ENCODE assay signal across 11 cellular contexts in genomic region chr5:140802381-140802780, GRCh38. TPM values are rescaled to one million over a fixed set of nuclear protein-coding genes. Genes with fewer than 3 reads are reported as not detected.
"Had no signal": no experiment of that assay in that cellular context is flagged by ENCODE, and none has a peak within 500 bp of the region (broad histone marks: within the 10 kb centered on the region; RNA-seq: fewer than 3 reads in every experiment).

No MANE protein-coding gene starts in this region.

RNA-seq across cellular contexts. Expression of gene PCDHA3, which starts 1.5 kb away (rescaled TPM):
- total RNA-seq: activated B cell treated with CpG ODN at 0.5 μM for 24 hours; activated CD4-positive, alpha-beta memory T cell treated with anti-CD3 and anti-CD28 coated beads for 36 hours; activated CD4-positive, alpha-beta T cell treated with anti-CD3 and anti-CD28 coated beads, Interleukin-2, amount 10 ng/mL, durations not matched to agents 24 days and 14 days; activated CD8-positive, alpha-beta memory T cell treated with anti-CD3 and anti-CD28 coated beads for 36 hours; activated CD8-positive, alpha-beta T cell treated with anti-CD3 and anti-CD28 coated beads for 36 hours; activated naive CD4-positive, alpha-beta T cell treated with anti-CD3 and anti-CD28 coated beads, Interleukin-2, amount 50 U/mL, for 72 hours; activated naive CD8-positive, alpha-beta T cell treated with anti-CD3 and anti-CD28 coated beads for 36 hours; activated T-helper 2 cell treated with anti-CD3 and anti-CD28 coated beads, Interferon-gamma antibody, Interleukin-2, Interleukin-4, amounts not matched to agents 10 μg/mL and 5 μg/mL and 100 μg/mL, durations not matched to agents 14 hours and 24 hours and 36 hours; ascending aorta; bronchial epithelial cell had no signal

RNA-seq across cellular contexts. Expression of gene PCDHA4, which starts 4.5 kb away (rescaled TPM):
- total RNA-seq: activated B cell treated with CpG ODN at 0.5 μM for 24 hours; activated CD4-positive, alpha-beta memory T cell treated with anti-CD3 and anti-CD28 coated beads for 36 hours; activated CD4-positive, alpha-beta T cell treated with anti-CD3 and anti-CD28 coated beads, Interleukin-2, amount 10 ng/mL, durations not matched to agents 24 days and 14 days; activated CD8-positive, alpha-beta memory T cell treated with anti-CD3 and anti-CD28 coated beads for 36 hours; activated CD8-positive, alpha-beta T cell treated with anti-CD3 and anti-CD28 coated beads for 36 hours; activated naive CD4-positive, alpha-beta T cell treated with anti-CD3 and anti-CD28 coated beads, Interleukin-2, amount 50 U/mL, for 72 hours; activated naive CD8-positive, alpha-beta T cell treated with anti-CD3 and anti-CD28 coated beads for 36 hours; activated T-helper 2 cell treated with anti-CD3 and anti-CD28 coated beads, Interferon-gamma antibody, Interleukin-2, Interleukin-4, amounts not matched to agents 10 μg/mL and 5 μg/mL and 100 μg/mL, durations not matched to agents 14 hours and 24 hours and 36 hours; ascending aorta had no signal

RNA-seq across cellular contexts. Expression of gene PCDHA2, which starts 7.7 kb away (rescaled TPM):
- total RNA-seq: activated B cell treated with CpG ODN at 0.5 μM for 24 hours; activated CD4-positive, alpha-beta memory T cell treated with anti-CD3 and anti-CD28 coated beads for 36 hours; activated CD4-positive, alpha-beta T cell treated with anti-CD3 and anti-CD28 coated beads, Interleukin-2, amount 10 ng/mL, durations not matched to agents 24 days and 14 days; activated CD8-positive, alpha-beta memory T cell treated with anti-CD3 and anti-CD28 coated beads for 36 hours; activated CD8-positive, alpha-beta T cell treated with anti-CD3 and anti-CD28 coated beads for 36 hours; activated naive CD8-positive, alpha-beta T cell treated with anti-CD3 and anti-CD28 coated beads for 36 hours; activated T-helper 2 cell treated with anti-CD3 and anti-CD28 coated beads, Interferon-gamma antibody, Interleukin-2, Interleukin-4, amounts not matched to agents 10 μg/mL and 5 μg/mL and 100 μg/mL, durations not matched to agents 14 hours and 24 hours and 36 hours; ascending aorta had no signal

RNA-seq across cellular contexts. Expression of gene PCDHA1, which starts 16.4 kb away (rescaled TPM):
- total RNA-seq: activated B cell treated with CpG ODN at 0.5 μM for 24 hours; activated CD4-positive, alpha-beta memory T cell treated with anti-CD3 and anti-CD28 coated beads for 36 hours; activated CD4-positive, alpha-beta T cell treated with anti-CD3 and anti-CD28 coated beads, Interleukin-2, amount 10 ng/mL, durations not matched to agents 24 days and 14 days; activated CD8-positive, alpha-beta memory T cell treated with anti-CD3 and anti-CD28 coated beads for 36 hours; activated CD8-positive, alpha-beta T cell treated with anti-CD3 and anti-CD28 coated beads for 36 hours; activated naive CD4-positive, alpha-beta T cell treated with anti-CD3 and anti-CD28 coated beads, Interleukin-2, amount 50 U/mL, for 72 hours; activated naive CD8-positive, alpha-beta T cell treated with anti-CD3 and anti-CD28 coated beads for 36 hours; activated T-helper 2 cell treated with anti-CD3 and anti-CD28 coated beads, Interferon-gamma antibody, Interleukin-2, Interleukin-4, amounts not matched to agents 10 μg/mL and 5 μg/mL and 100 μg/mL, durations not matched to agents 14 hours and 24 hours and 36 hours; ascending aorta; cardiac muscle cell had no signal

RNA-seq across cellular contexts. Expression of gene PCDHA5, which starts 19.0 kb away (rescaled TPM):
- total RNA-seq: activated B cell treated with CpG ODN at 0.5 μM for 24 hours; activated CD4-positive, alpha-beta memory T cell treated with anti-CD3 and anti-CD28 coated beads for 36 hours; activated CD4-positive, alpha-beta T cell treated with anti-CD3 and anti-CD28 coated beads, Interleukin-2, amount 10 ng/mL, durations not matched to agents 24 days and 14 days; activated CD8-positive, alpha-beta memory T cell treated with anti-CD3 and anti-CD28 coated beads for 36 hours; activated CD8-positive, alpha-beta T cell treated with anti-CD3 and anti-CD28 coated beads for 36 hours; activated naive CD4-positive, alpha-beta T cell treated with anti-CD3 and anti-CD28 coated beads, Interleukin-2, amount 50 U/mL, for 72 hours; activated naive CD8-positive, alpha-beta T cell treated with anti-CD3 and anti-CD28 coated beads for 36 hours; activated T-helper 2 cell treated with anti-CD3 and anti-CD28 coated beads, Interferon-gamma antibody, Interleukin-2, Interleukin-4, amounts not matched to agents 10 μg/mL and 5 μg/mL and 100 μg/mL, durations not matched to agents 14 hours and 24 hours and 36 hours; ascending aorta; bronchial epithelial cell had no signal
